8 cellular contexts compared by ENCODE assay signal in the genomic region with DNA sequence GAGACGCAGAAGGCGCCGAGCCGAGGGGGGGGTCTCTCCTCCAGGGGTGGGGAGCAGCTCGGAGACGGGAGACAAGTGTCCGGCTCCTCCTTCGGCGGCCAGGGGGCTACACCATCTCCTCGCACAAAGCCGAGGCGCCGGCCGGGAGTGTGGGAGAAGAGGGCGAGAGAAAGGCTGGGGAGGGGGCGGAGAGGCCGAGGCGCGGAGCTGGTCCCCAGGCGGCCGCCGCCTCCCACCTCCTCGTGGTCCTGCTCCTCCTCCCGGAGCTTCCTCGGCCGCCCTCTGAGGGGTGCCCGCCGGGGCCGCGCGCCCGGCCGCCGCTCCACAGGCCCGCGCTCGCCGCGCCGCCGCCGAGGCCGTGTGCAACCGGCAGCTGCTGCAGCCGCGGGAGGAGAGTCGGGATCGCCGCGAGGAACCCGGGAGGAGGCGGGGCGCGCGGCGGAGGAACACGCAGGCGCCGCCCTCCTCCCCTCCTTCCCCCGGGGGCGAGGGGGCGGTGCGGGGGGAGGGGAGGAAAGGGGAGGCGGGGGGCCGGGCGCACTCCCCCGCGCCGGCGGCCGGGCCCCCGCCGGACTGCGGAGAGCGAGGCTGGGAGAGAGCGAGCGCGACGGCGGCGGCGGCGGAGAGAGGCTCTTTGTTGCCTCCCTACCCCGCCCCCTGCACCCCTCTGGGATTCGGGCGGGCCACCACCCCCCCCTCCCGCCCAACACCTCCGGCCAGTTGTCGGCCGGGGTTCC. TPM values are rescaled to one million over a fixed set of nuclear protein-coding genes. Genes with fewer than 3 reads are reported as not detected.
DNase-seq lines count a peak whose midpoint lies in the region; ATAC-seq and TF ChIP-seq lines count a peak whose summit lies in the region.

Gene ENAH, minus strand, starts transcription at position 398 of the 737 bp plus-strand sequence. CDS start 433 bp downstream, outside the sequence.

- in situ Hi-C loops in astrocyte of the cerebellum (cut with HindIII; ENCODE audit: low sequenced_read_pairs), result no loop called here

- H3K27me3 ChIP-seq in right cardiac atrium (ENCODE audit: control insufficient read depth, insufficient read depth), result no peaks in the 10 kb centered on the region

- ATAC-seq in GM21360 (IDR thresholded peaks at IDR 0.05; ENCODE audit: unreplicated experiment) (peak; percentile 63), right cardiac atrium (peak; percentile 85 to 90), HG03457 (IDR thresholded peaks at IDR 0.05; ENCODE audit: unreplicated experiment) (no peak)

- TF ChIP-seq CTCF in astrocyte of the cerebellum (IDR thresholded peaks at IDR 0.05; ENCODE audit: low read depth, low read length, missing control alignments), result no peak

- intact Hi-C loops in right cardiac atrium (cut with DNase I), result loop anchor here in 3 of 4 donors (5.0 to 10.0 kb wide), 6 partner anchors 78 to 119 kb away; no protein-coding TSS in a partner anchor
- intact Hi-C loops in posterior vena cava (cut with DNase I), result loop anchor here in 1 of 2 donors (10.0 kb wide), 1 partner anchor 112 kb away; no protein-coding TSS in a partner anchor

- H3K27ac ChIP-seq in right cardiac atrium (ENCODE audit: low read length), result peak within 1 kb of the TSS; percentile 98

- H3K4me3 ChIP-seq in astrocyte of the cerebellum (ENCODE audit: low read depth, low read length) (peak within 1 kb of the TSS; percentile 76), right cardiac atrium (ENCODE audit: low read length) (peak within 1 kb of the TSS; percentile 97)

- WGBS in right cardiac atrium, result under 1% methylated on average over 80 of the region's 90 CpGs

- no peaks in the 10 kb centered on the region for H3K4me1 ChIP-seq in right cardiac atrium (ENCODE audit: control insufficient read depth, insufficient read depth, low read length)

- DNase-seq in C1 segment of cervical spinal cord (lab: John Stamatoyannopoulos, UW), result peak; percentile 36 to 92 (median 73)
- peak; percentile 78 for DNase-seq in M059J (ENCODE audit: low read depth)
- peak; percentile 78 for DNase-seq in SK-N-DZ (ENCODE audit: low spot score)
- DNase-seq in astrocyte of the cerebellum (ENCODE audit: low read depth), result peak; percentile 51
- DNase-seq in right cardiac atrium, result peak; percentile 86 to 94 (median 94)
- DNase-seq in posterior vena cava (ENCODE audit: low spot score), result peak; percentile 92

- no peaks in the 10 kb centered on the region for H3K9me3 ChIP-seq in right cardiac atrium (ENCODE audit: control insufficient read depth, low read length)

RNA-seq across cellular contexts. Expression of gene ENAH, which starts in this region (rescaled TPM):
- 69.5 and 71.7 TPM in 2 replicates for total RNA-seq in M059J (2014; rRNA removed; shearing (Covaris generic))
- 28.3 and 37.7 TPM in 2 replicates for polyA plus RNA-seq in SK-N-DZ (2014; cell fraction: cytosol; rRNA removed)
- 22.7 and 36.7 TPM in 2 replicates for polyA plus RNA-seq in SK-N-DZ (2014; cell fraction: nucleus; rRNA removed)
- total RNA-seq in right cardiac atrium, result 100 to 1,000 TPM in 3 of 4 donors, 10 to 100 TPM in 1; 99.0 to 132 (median 115) TPM
- 29.8 TPM for polyA plus RNA-seq in right cardiac atrium
- 100 to 1,000 TPM; 165 to 244 TPM for total RNA-seq in posterior vena cava
